Comparison of ENCODE assay signal across 8 cellular contexts in genomic region chr5:174327317-174327864, GRCh38.
DNase-seq lines count a peak whose midpoint lies in the region; ATAC-seq and TF ChIP-seq lines count a peak whose summit lies in the region.

No MANE protein-coding gene starts in this region.

- DNase-seq in COR-L47 (lab: John Stamatoyannopoulos, UW) = peak; percentile 93
- DNase-seq in NCI-H1694 (lab: John Stamatoyannopoulos, UW) = peak; percentile 12
- DNase-seq in T1000 (lab: John Stamatoyannopoulos, UW) = peak; percentile 75
- DNase-seq in choroid plexus epithelial cell (ENCODE audit: low read depth) = peak; percentile 89
- peak; percentile 64 to 69 for DNase-seq in lung microvascular endothelial cell (ENCODE audit: low read depth in 2 of 2)
- DNase-seq in thoracic aorta (ENCODE audit: low spot score) = peak; percentile 16

- peak; percentile 94 for TF ChIP-seq CTCF in choroid plexus epithelial cell (conservative IDR thresholded peaks at IDR 0.05; ENCODE audit: low read depth, low read length)
- peak; percentile 60 for TF ChIP-seq CTCF in thoracic aorta (IDR thresholded peaks at IDR 0.05)

- peak; percentile 66 for ATAC-seq in GM21515 (IDR thresholded peaks at IDR 0.05; ENCODE audit: unreplicated experiment)
- no peak for ATAC-seq in thoracic aorta (ENCODE audit: insufficient number of reproducible peaks, low FRiP score, low read depth)
- ATAC-seq in GM19455 (IDR thresholded peaks at IDR 0.05; ENCODE audit: unreplicated experiment) = no peak

- H3K4me1 ChIP-seq in thoracic aorta (ENCODE audit: control insufficient read depth in 1 of 2, low read depth in 2 of 2) = no peaks in the 10 kb centered on the region

- no peaks in the 10 kb centered on the region for H3K27me3 ChIP-seq in thoracic aorta (replicated peaks; ENCODE audit: insufficient read depth)

- H3K4me3 ChIP-seq in choroid plexus epithelial cell (ENCODE audit: low read depth, low read length) (no peak overlapping the region), thoracic aorta (no peak overlapping the region)

- H3K9me3 ChIP-seq in thoracic aorta = no peaks in the 10 kb centered on the region

- H3K36me3 ChIP-seq in thoracic aorta = no peaks in the 10 kb centered on the region

- no peak overlapping the region for H3K27ac ChIP-seq in thoracic aorta

Comparison
In these comparisons a context has a peak if more than half of its experiments do, and no peak if none do; other contexts are left out.
1. DNase-seq: peak in every context shown above with its lines; median percentile 93 in COR-L47; 89 in choroid plexus epithelial cell; 75 in T1000; 66 in lung microvascular endothelial cell; 16 in thoracic aorta; 12 in NCI-H1694.